Comparison of ENCODE assay signal across 17 cellular contexts in genomic region chr9:138112791-138113600, GRCh38.
DNase-seq lines count a peak whose midpoint lies in the region; ATAC-seq, FAIRE-seq and TF ChIP-seq lines count a peak whose summit lies in the region.
"Had no signal": no experiment of that assay in that cellular context is flagged by ENCODE, and none has a peak within 500 bp of the region (broad histone marks: within the 10 kb centered on the region; RNA-seq: fewer than 3 reads in every experiment).

No MANE protein-coding gene starts in this region.

- H4K20me1 ChIP-seq in GM23338 (replicated peaks; ENCODE audit: insufficient read depth) (no peaks in the 10 kb centered on the region), osteoblast (ENCODE audit: insufficient read depth, low read length) (no peaks in the 10 kb centered on the region)
- H4K20me1 ChIP-seq: BLaER1 had no signal

- H3K9me3 ChIP-seq in osteoblast (ENCODE audit: low read depth, low read length) = no peaks in the 10 kb centered on the region
- H3K9me3 ChIP-seq: BLaER1 had no signal

- H3K4me2 ChIP-seq in GM23338 = no peak overlapping the region
- H3K4me2 ChIP-seq in osteoblast (ENCODE audit: insufficient read depth, low read length) = no peak overlapping the region
- H3K4me2 ChIP-seq: BLaER1 had no signal

- no peak overlapping the region for H3K27ac Mint-ChIP-seq in GM23338
- H3K27ac Mint-ChIP-seq: CD8-positive, alpha-beta memory T cell; IgD-negative memory B cell had no signal

- peaks cover 42% of the 10 kb centered on the region for H3K36me3 Mint-ChIP-seq in GM23338 (ENCODE audit: low read depth)
- H3K36me3 Mint-ChIP-seq: CD8-positive, alpha-beta memory T cell; IgD-negative memory B cell had no signal

- H3K4me1 ChIP-seq in GM23338 (ENCODE audit: insufficient read depth) = no peaks in the 10 kb centered on the region
- H3K4me1 ChIP-seq in osteoblast (ENCODE audit: insufficient read depth, low read length) = no peaks in the 10 kb centered on the region
- H3K4me1 ChIP-seq: BLaER1 had no signal

- H3K79me2 ChIP-seq in GM23338 (replicated peaks; ENCODE audit: insufficient read depth) (no peaks in the 10 kb centered on the region), osteoblast (ENCODE audit: insufficient read depth, low read length) (no peaks in the 10 kb centered on the region)

- peaks cover 9% of the 10 kb centered on the region for H3K27me3 Mint-ChIP-seq in GM23338 (ENCODE audit: insufficient read depth, low read depth, poor library complexity)

- peak; percentile 14 for DNase-seq in D341Med (ENCODE audit: low spot score)
- DNase-seq in GM23338 (ENCODE audit: low spot score) = peak; percentile 19
- DNase-seq in bronchial epithelial cell (ENCODE audit: low read depth) = no peak
- DNase-seq in osteoblast (ENCODE audit: insufficient read length, low spot score, missing footprints) = peak; percentile 27
- DNase-seq in GM19239 (ENCODE audit: insufficient read length, low spot score) = no peak
- DNase-seq in GM19238 (ENCODE audit: insufficient read length, low spot score) = no peak
- no peak for DNase-seq in dedifferentiated amniotic fluid mesenchymal stem cell (ENCODE audit: extremely low spot score)
- DNase-seq: DMS 273 treated with DMSO at 0.1 percent for 48 hours, NCI-H1436 treated with DMSO at 0.1 percent for 48 hours, NCI-H2227 treated with DMSO at 0.1 percent for 48 hours, NCI-H524 treated with DMSO at 0.1 percent for 48 hours, PC-3 had no signal

- H3K9me3 Mint-ChIP-seq in GM23338 = peaks cover 41% of the 10 kb centered on the region
- H3K9me3 Mint-ChIP-seq: CD8-positive, alpha-beta memory T cell had no signal

- TF ChIP-seq CTCF in GM23338 (conservative IDR thresholded peaks at IDR 0.05; ENCODE audit: low read depth in 2 of 2) (no peak), bronchial epithelial cell (IDR thresholded peaks at IDR 0.05; ENCODE audit: insufficient read depth, low read length, severe bottlenecking) (no peak), osteoblast (IDR thresholded peaks at IDR 0.05; ENCODE audit: extremely low read depth, low read depth, low read length) (no peak)

- H3K27me3 ChIP-seq in GM23338 (ENCODE audit: insufficient read depth) (no peaks in the 10 kb centered on the region), bronchial epithelial cell (ENCODE audit: control insufficient read depth, insufficient read depth, low read length) (no peaks in the 10 kb centered on the region), osteoblast (ENCODE audit: insufficient read depth, low read length) (no peaks in the 10 kb centered on the region)
- H3K27me3 ChIP-seq: BLaER1 had no signal

- no peak overlapping the region; the same call in 2 of the 3 replicates for H3K4me3 Mint-ChIP-seq in GM23338
- H3K4me3 Mint-ChIP-seq: CD8-positive, alpha-beta memory T cell had no signal

- peak; percentile 47 for FAIRE-seq in bronchial epithelial cell (lab: Jason Lieb, UNC)
- no peak for FAIRE-seq in GM19239 (lab: Jason Lieb, UNC)

- H3K36me3 ChIP-seq in GM23338 (ENCODE audit: insufficient read depth) (no peaks in the 10 kb centered on the region), bronchial epithelial cell (ENCODE audit: control insufficient read depth, insufficient read depth, low read length) (no peaks in the 10 kb centered on the region), osteoblast (ENCODE audit: insufficient read depth, low read length) (no peaks in the 10 kb centered on the region)
- H3K36me3 ChIP-seq: BLaER1 had no signal

- H3K4me1 Mint-ChIP-seq in GM23338 = no peaks in the 10 kb centered on the region; the same call in 2 of the 3 replicates
- H3K4me1 Mint-ChIP-seq: CD8-positive, alpha-beta memory T cell; IgD-negative memory B cell had no signal

- ATAC-seq in GM23338 = no peak
- ATAC-seq: HCT116, PC-3 had no signal

- no peaks in the 10 kb centered on the region for H3F3A ChIP-seq in GM23338 (replicated peaks; ENCODE audit: low read depth)

- H2AFZ ChIP-seq in GM23338 (no peak overlapping the region), osteoblast (ENCODE audit: low read length) (no peak overlapping the region)

- H3K27ac ChIP-seq in GM23338 (ENCODE audit: low read depth) (no peak overlapping the region), osteoblast (ENCODE audit: low read depth, low read length) (no peak overlapping the region)
- H3K27ac ChIP-seq: BLaER1, SK-N-MC had no signal

- H3K4me3 ChIP-seq in GM23338 (no peak overlapping the region), bronchial epithelial cell (ENCODE audit: low read depth, low read length) (no peak overlapping the region), osteoblast (ENCODE audit: insufficient read depth, low read length) (no peak overlapping the region)
- H3K4me3 ChIP-seq: BLaER1, SK-N-MC had no signal

- H3K9me2 ChIP-seq in GM23338 (ENCODE audit: insufficient read depth) = no peaks in the 10 kb centered on the region

TF ChIP-seq in GM23338, 12 proteins besides CTCF, POLR2A, EP300 and RAD21 (continues in another document):
- TF ChIP-seq CREB1 (CRISPR knock-in tag; IDR thresholded peaks at IDR 0.05; ENCODE audit: low read depth) (no peak), STAT1 (IDR thresholded peaks at IDR 0.05; ENCODE audit: unreplicated experiment) (no peak), NANOG (IDR thresholded peaks at IDR 0.05; ENCODE audit: borderline replicate concordance) (no peak), EZH2phosphoT487 (IDR thresholded peaks at IDR 0.05; ENCODE audit: unreplicated experiment) (no peak), POLR2AphosphoS5 (IDR thresholded peaks at IDR 0.05; ENCODE audit: low read depth) (no peak), REST (IDR thresholded peaks at IDR 0.05; ENCODE audit: unreplicated experiment) (no peak), JUNB (IDR thresholded peaks at IDR 0.05; ENCODE audit: unreplicated experiment) (no peak), ZNF114 (CRISPR knock-in tag; IDR thresholded peaks at IDR 0.05) (no peak)

Comparison
In these comparisons a context has a peak if more than half of its experiments do, and no peak if none do; other contexts are left out.
1. DNase-seq: peak in D341Med (single experiment), GM23338 (single experiment) and osteoblast (single experiment); none in bronchial epithelial cell (single experiment), GM19239 (single experiment), GM19238 (single experiment) and dedifferentiated amniotic fluid mesenchymal stem cell (single experiment).